ENCODE assay signal across 1 cellular context in the genomic region with DNA sequence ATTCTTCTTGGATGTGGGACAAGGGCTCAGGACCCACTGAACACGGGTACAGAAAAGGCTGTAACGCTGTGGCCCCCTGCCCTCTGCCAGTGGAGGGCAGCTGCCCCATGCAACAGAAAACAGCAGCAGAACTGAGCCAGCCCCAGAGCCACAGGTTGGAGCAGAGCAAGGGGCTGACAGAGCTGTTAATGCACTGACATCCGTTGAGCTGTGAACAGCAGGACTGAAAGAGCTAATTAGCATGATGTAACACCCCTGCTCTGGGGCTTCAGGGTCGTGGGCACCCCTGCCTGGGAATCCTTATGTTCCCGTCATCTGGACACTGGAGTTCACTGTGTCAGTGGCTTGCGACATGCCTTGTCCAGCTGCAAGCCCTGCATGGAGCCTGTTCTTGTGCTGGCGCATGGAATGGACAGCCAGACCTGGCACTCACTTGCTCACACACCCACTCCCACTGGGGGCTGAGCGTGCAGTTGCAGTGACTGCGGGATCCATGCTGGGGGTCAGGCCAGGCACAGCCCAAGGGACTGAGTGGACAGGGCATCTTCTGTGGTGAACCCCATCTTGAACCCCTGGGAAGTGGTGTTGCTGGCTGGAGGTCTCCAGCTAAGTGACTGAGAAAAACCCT.
TF ChIP-seq lines count a peak whose summit lies in the region.

No MANE protein-coding gene starts in this region.

TF ChIP-seq in GM23338, 12 proteins besides CTCF, POLR2A, EP300 and RAD21:
- TF ChIP-seq POLR2AphosphoS5 (IDR thresholded peaks at IDR 0.05; ENCODE audit: low read depth), result no peak
- TF ChIP-seq, protein P1, sequence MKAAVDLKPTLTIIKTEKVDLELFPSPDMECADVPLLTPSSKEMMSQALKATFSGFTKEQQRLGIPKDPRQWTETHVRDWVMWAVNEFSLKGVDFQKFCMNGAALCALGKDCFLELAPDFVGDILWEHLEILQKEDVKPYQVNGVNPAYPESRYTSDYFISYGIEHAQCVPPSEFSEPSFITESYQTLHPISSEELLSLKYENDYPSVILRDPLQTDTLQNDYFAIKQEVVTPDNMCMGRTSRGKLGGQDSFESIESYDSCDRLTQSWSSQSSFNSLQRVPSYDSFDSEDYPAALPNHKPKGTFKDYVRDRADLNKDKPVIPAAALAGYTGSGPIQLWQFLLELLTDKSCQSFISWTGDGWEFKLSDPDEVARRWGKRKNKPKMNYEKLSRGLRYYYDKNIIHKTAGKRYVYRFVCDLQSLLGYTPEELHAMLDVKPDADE (IDR thresholded peaks at IDR 0.05), result no peak
- no peak for TF ChIP-seq EZH2phosphoT487 (IDR thresholded peaks at IDR 0.05; ENCODE audit: unreplicated experiment)
- no peak for TF ChIP-seq ZNF331 (CRISPR knock-in tag; IDR thresholded peaks at IDR 0.05; ENCODE audit: low read depth)
- TF ChIP-seq, protein P2, sequence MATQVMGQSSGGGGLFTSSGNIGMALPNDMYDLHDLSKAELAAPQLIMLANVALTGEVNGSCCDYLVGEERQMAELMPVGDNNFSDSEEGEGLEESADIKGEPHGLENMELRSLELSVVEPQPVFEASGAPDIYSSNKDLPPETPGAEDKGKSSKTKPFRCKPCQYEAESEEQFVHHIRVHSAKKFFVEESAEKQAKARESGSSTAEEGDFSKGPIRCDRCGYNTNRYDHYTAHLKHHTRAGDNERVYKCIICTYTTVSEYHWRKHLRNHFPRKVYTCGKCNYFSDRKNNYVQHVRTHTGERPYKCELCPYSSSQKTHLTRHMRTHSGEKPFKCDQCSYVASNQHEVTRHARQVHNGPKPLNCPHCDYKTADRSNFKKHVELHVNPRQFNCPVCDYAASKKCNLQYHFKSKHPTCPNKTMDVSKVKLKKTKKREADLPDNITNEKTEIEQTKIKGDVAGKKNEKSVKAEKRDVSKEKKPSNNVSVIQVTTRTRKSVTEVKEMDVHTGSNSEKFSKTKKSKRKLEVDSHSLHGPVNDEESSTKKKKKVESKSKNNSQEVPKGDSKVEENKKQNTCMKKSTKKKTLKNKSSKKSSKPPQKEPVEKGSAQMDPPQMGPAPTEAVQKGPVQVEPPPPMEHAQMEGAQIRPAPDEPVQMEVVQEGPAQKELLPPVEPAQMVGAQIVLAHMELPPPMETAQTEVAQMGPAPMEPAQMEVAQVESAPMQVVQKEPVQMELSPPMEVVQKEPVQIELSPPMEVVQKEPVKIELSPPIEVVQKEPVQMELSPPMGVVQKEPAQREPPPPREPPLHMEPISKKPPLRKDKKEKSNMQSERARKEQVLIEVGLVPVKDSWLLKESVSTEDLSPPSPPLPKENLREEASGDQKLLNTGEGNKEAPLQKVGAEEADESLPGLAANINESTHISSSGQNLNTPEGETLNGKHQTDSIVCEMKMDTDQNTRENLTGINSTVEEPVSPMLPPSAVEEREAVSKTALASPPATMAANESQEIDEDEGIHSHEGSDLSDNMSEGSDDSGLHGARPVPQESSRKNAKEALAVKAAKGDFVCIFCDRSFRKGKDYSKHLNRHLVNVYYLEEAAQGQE (IDR thresholded peaks at IDR 0.05; ENCODE audit: unreplicated experiment), result no peak
- TF ChIP-seq STAT1 (IDR thresholded peaks at IDR 0.05; ENCODE audit: unreplicated experiment), result no peak
- no peak for TF ChIP-seq NANOG (IDR thresholded peaks at IDR 0.05; ENCODE audit: borderline replicate concordance)
- no peak for TF ChIP-seq ZNF462 (CRISPR knock-in tag; IDR thresholded peaks at IDR 0.05)
